1 cellular context compared by ENCODE assay signal in genomic region chr10:114304017-114304565, GRCh38.
TF ChIP-seq lines count a peak whose summit lies in the region.

No MANE protein-coding gene starts in this region.

TF ChIP-seq in HEK293, 187 proteins besides CTCF, POLR2A, EP300 and RAD21 (continued from another document):
- no peak for TF ChIP-seq ZNF645 (tag by site-specific recombination; IDR thresholded peaks at IDR 0.05)
- no peak; the same call in 1 of the 2 replicates for TF ChIP-seq ZNF449 (tag by site-specific recombination; IDR thresholded peaks at IDR 0.05)
- no peak for TF ChIP-seq REPIN1 (tag by site-specific recombination; IDR thresholded peaks at IDR 0.05; ENCODE audit: low read depth)
- TF ChIP-seq ZXDB (tag by site-specific recombination; IDR thresholded peaks at IDR 0.05) = peak; percentile 18; the same call in 1 of the 2 replicates
- no peak for TF ChIP-seq ZNF530 (tag by site-specific recombination; IDR thresholded peaks at IDR 0.05; ENCODE audit: low read depth)
- TF ChIP-seq ZNF157 (tag by site-specific recombination; IDR thresholded peaks at IDR 0.05) = no peak
- TF ChIP-seq ZNF214 (tag by site-specific recombination; IDR thresholded peaks at IDR 0.05; ENCODE audit: borderline replicate concordance) = no peak
- no peak for TF ChIP-seq ZNF140 (tag by site-specific recombination; IDR thresholded peaks at IDR 0.05)
- no peak for TF ChIP-seq PATZ1 (tag by site-specific recombination; IDR thresholded peaks at IDR 0.05)
- no peak for TF ChIP-seq EGR2 (tag by site-specific recombination; IDR thresholded peaks at IDR 0.05; ENCODE audit: low read depth)
- no peak for TF ChIP-seq ZNF211 (tag by site-specific recombination; IDR thresholded peaks at IDR 0.05; ENCODE audit: low read depth)
- no peak for TF ChIP-seq WT1 (tag by site-specific recombination; IDR thresholded peaks at IDR 0.05)
- peak; percentile 96 for TF ChIP-seq ZNF654 (tag by site-specific recombination; IDR thresholded peaks at IDR 0.05; ENCODE audit: low read depth)
- TF ChIP-seq KLF8 (tag by site-specific recombination; IDR thresholded peaks at IDR 0.05) = no peak
- TF ChIP-seq ZNF692 (tag by site-specific recombination; IDR thresholded peaks at IDR 0.05) = peak; percentile 58
- no peak for TF ChIP-seq ZNF514 (tag by site-specific recombination; IDR thresholded peaks at IDR 0.05)
- TF ChIP-seq ZSCAN30 (tag by site-specific recombination; IDR thresholded peaks at IDR 0.05) = no peak
- TF ChIP-seq ZNF239 (tag by site-specific recombination; IDR thresholded peaks at IDR 0.05) = no peak
- no peak for TF ChIP-seq SCRT1 (tag by site-specific recombination; IDR thresholded peaks at IDR 0.05; ENCODE audit: borderline replicate concordance)
- TF ChIP-seq ZNF169 (tag by site-specific recombination; IDR thresholded peaks at IDR 0.05) = no peak
- TF ChIP-seq ZNF626 (tag by site-specific recombination; IDR thresholded peaks at IDR 0.05) = no peak
- no peak for TF ChIP-seq ZNF843 (tag by site-specific recombination; IDR thresholded peaks at IDR 0.05)
- no peak for TF ChIP-seq ZNF670 (tag by site-specific recombination; IDR thresholded peaks at IDR 0.05; ENCODE audit: low read depth)
- peak; percentile 30; the same call in 1 of the 2 replicates for TF ChIP-seq ZNF629 (tag by site-specific recombination; IDR thresholded peaks at IDR 0.05)
- no peak for TF ChIP-seq ZNF664 (tag by site-specific recombination; IDR thresholded peaks at IDR 0.05)
- no peak for TF ChIP-seq ZBTB1 (tag by site-specific recombination; IDR thresholded peaks at IDR 0.05)
- no peak for TF ChIP-seq ZNF488 (tag by site-specific recombination; IDR thresholded peaks at IDR 0.05)
- no peak for TF ChIP-seq HOXA7 (CRISPR knock-in tag; IDR thresholded peaks at IDR 0.05; ENCODE audit: borderline replicate concordance)
- TF ChIP-seq BCL6B (tag by site-specific recombination; IDR thresholded peaks at IDR 0.05) = no peak
- TF ChIP-seq ZSCAN5A (tag by site-specific recombination; IDR thresholded peaks at IDR 0.05) = no peak
- no peak for TF ChIP-seq PRDM1 (tag by site-specific recombination; IDR thresholded peaks at IDR 0.05)
- TF ChIP-seq OSR2 (tag by site-specific recombination; IDR thresholded peaks at IDR 0.05) = peak; percentile 34; the same call in 1 of the 2 replicates
- TF ChIP-seq ZNF621 (tag by site-specific recombination; IDR thresholded peaks at IDR 0.05) = no peak
- TF ChIP-seq ZNF19 (tag by site-specific recombination; IDR thresholded peaks at IDR 0.05; ENCODE audit: low read depth) = no peak
- no peak for TF ChIP-seq ZNF600 (tag by site-specific recombination; IDR thresholded peaks at IDR 0.05)
- TF ChIP-seq ZNF280C (tag by site-specific recombination; IDR thresholded peaks at IDR 0.05) = no peak
- TF ChIP-seq ZBTB6 (tag by site-specific recombination; IDR thresholded peaks at IDR 0.05) = no peak
- no peak for TF ChIP-seq ZNF513 (tag by site-specific recombination; IDR thresholded peaks at IDR 0.05)
- no peak for TF ChIP-seq ZFP41 (tag by site-specific recombination; IDR thresholded peaks at IDR 0.05; ENCODE audit: borderline replicate concordance)
- peak; percentile 54; the same call in 1 of the 2 replicates for TF ChIP-seq ZBTB44 (tag by site-specific recombination; IDR thresholded peaks at IDR 0.05)
- peak; percentile 37; the same call in 1 of the 2 replicates for TF ChIP-seq ZNF580 (tag by site-specific recombination; IDR thresholded peaks at IDR 0.05)
